In genomic region chr17:59623151-59623550, GRCh38 we compare ENCODE assay signal across 13 cellular contexts. TPM values are rescaled to one million over a fixed set of nuclear protein-coding genes. Genes with fewer than 3 reads are reported as not detected.
A peak's percentile ranks its signal among the peaks of the same experiment; 100 is the strongest.
DNase-seq lines count a peak whose midpoint lies in the region; ATAC-seq and TF ChIP-seq lines count a peak whose summit lies in the region.
"Had no signal": no experiment of that assay in that cellular context is flagged by ENCODE, and none has a peak within 500 bp of the region (broad histone marks: within the 10 kb centered on the region; RNA-seq: fewer than 3 reads in every experiment).

No MANE protein-coding gene starts in this region.

- DNase-seq in activated CD4-positive, alpha-beta T cell treated with anti-CD3 and anti-CD28 coated beads for 36 hours = no peak
- DNase-seq in activated CD4-positive, alpha-beta T cell treated with anti-CD3 and anti-CD28 coated beads, Interleukin-2, amount 50 U/mL, for 48 hours = no peak
- DNase-seq in RKO (ENCODE audit: low spot score) (peak; percentile 16), fibroblast of peridontal ligament (ENCODE audit: extremely low read depth) (peak; percentile 49), lower leg skin (ENCODE audit: low spot score in 2 of 2) (no peak), esophagus muscularis mucosa (ENCODE audit: extremely low spot score) (no peak), HPDE6-E6E7 (ENCODE audit: extremely low spot score) (no peak)
- DNase-seq: activated CD4-positive, CD25-positive, alpha-beta regulatory T cell treated with anti-CD3 and anti-CD28 coated beads, Interleukin-2, amount 50 U/mL, for 72 hours; HCEC 1CT; left cardiac atrium; NCI-H524 treated with DMSO at 0.1 percent for 48 hours; stimulated activated CD4-positive, alpha-beta T cell treated with anti-CD3 and anti-CD28 coated beads, Interleukin-4, amount 100 ng/mL, for 24 hours had no signal

- no peaks in the 10 kb centered on the region for H3K27me3 Mint-ChIP-seq in activated CD4-positive, alpha-beta T cell treated with anti-CD3 and anti-CD28 coated beads for 36 hours

- peaks cover 25% of the 10 kb centered on the region for H3K36me3 Mint-ChIP-seq in activated CD4-positive, alpha-beta T cell treated with anti-CD3 and anti-CD28 coated beads for 36 hours (ENCODE audit: low read depth)

- intact Hi-C loops in activated CD4-positive, alpha-beta T cell treated with anti-CD3 and anti-CD28 coated beads for 36 hours (cut with DNase I, micrococcal nuclease) = no loop called here
- intact Hi-C loops in lower leg skin (cut with DNase I; ENCODE audit: low total_unique reads) (no loop called here), esophagus muscularis mucosa (cut with DNase I) (no loop called here)

- H3K4me3 ChIP-seq in skeletal muscle satellite cell (ENCODE audit: low read length) (peak overlapping the region; percentile 81), lower leg skin (ENCODE audit: low read depth, poor library complexity, severe bottlenecking) (no peak overlapping the region), esophagus muscularis mucosa (no peak overlapping the region)

- peak overlapping the region; percentile 95 for H3K4me2 ChIP-seq in skeletal muscle satellite cell (ENCODE audit: low read length)

- TF ChIP-seq EP300 in esophagus muscularis mucosa (IDR thresholded peaks at IDR 0.05) = no peak

- H3K36me3 ChIP-seq in skeletal muscle satellite cell (ENCODE audit: insufficient read depth, low read length) = peaks cover 5% of the 10 kb centered on the region
- H3K36me3 ChIP-seq in esophagus muscularis mucosa = no peaks in the 10 kb centered on the region

- H3K9me3 ChIP-seq in skeletal muscle satellite cell (replicated peaks; ENCODE audit: low read length) = no peaks in the 10 kb centered on the region
- H3K9me3 ChIP-seq in esophagus muscularis mucosa = no peaks in the 10 kb centered on the region

- H3K4me1 ChIP-seq in skeletal muscle satellite cell (ENCODE audit: control insufficient read depth, insufficient read depth, low read length) (peaks cover 30% of the 10 kb centered on the region), esophagus muscularis mucosa (peaks cover 57 to 77% (median 76%) of the 10 kb centered on the region in 4 donors)

- WGBS in lower leg skin, 2 donors = 55 to 70% methylated on average over 2 of the region's 2 CpGs
- 45% methylated on average over 2 of the region's 2 CpGs for WGBS in esophagus muscularis mucosa

- TF ChIP-seq CTCF in lower leg skin (IDR thresholded peaks at IDR 0.05) (no peak), esophagus muscularis mucosa (IDR thresholded peaks at IDR 0.05) (no peak)

- no peak overlapping the region for H3K27ac Mint-ChIP-seq in activated CD4-positive, alpha-beta T cell treated with anti-CD3 and anti-CD28 coated beads for 36 hours

- CTCF ChIA-PET in activated CD4-positive, alpha-beta T cell treated with anti-CD3 and anti-CD28 coated beads for 36 hours (lab: Charles Lee) = interaction anchor here (1.0 to 1.6 kb wide), 3 partner anchors 13 to 53 kb away, joined by 3 to 6 read pairs (median 5); no protein-coding TSS in a partner anchor

- POLR2A ChIA-PET in activated CD4-positive, alpha-beta T cell treated with anti-CD3 and anti-CD28 coated beads for 36 hours (lab: Charles Lee) = interaction anchor here (0.8 kb wide), 1 partner anchor 23 kb away, joined by 3 read pairs; no protein-coding TSS in a partner anchor

- H3K27me3 ChIP-seq in skeletal muscle satellite cell (ENCODE audit: control insufficient read depth, insufficient read depth, low read length) (no peaks in the 10 kb centered on the region), esophagus muscularis mucosa (no peaks in the 10 kb centered on the region)

- peaks cover 57% of the 10 kb centered on the region for H3K4me1 Mint-ChIP-seq in activated CD4-positive, alpha-beta T cell treated with anti-CD3 and anti-CD28 coated beads for 36 hours

- no peak for ATAC-seq in activated CD4-positive, alpha-beta T cell treated with anti-CD3 and anti-CD28 coated beads for 36 hours
- ATAC-seq: left cardiac atrium had no signal

- H3K9ac ChIP-seq in skeletal muscle satellite cell (ENCODE audit: low read depth, low read length) = peak overlapping the region; percentile 9

- H3K27ac ChIP-seq in esophagus muscularis mucosa (replicated peaks in 1 of 4) = peak overlapping the region in 2 of 4 donors; percentile 17 to 99

- TF ChIP-seq POLR2A in lower leg skin (IDR thresholded peaks at IDR 0.05) = no peak
- TF ChIP-seq POLR2A in esophagus muscularis mucosa (IDR thresholded peaks at IDR 0.05; ENCODE audit: low read depth) = no peak

- no peaks in the 10 kb centered on the region for H3K9me3 Mint-ChIP-seq in activated CD4-positive, alpha-beta T cell treated with anti-CD3 and anti-CD28 coated beads for 36 hours (ENCODE audit: low read depth)

- peak overlapping the region; percentile 54 for H3K4me3 Mint-ChIP-seq in activated CD4-positive, alpha-beta T cell treated with anti-CD3 and anti-CD28 coated beads for 36 hours

RNA-seq across cellular contexts. Expression of gene CLTC, which starts 3.5 kb away (rescaled TPM):
- 100 to 1,000 TPM; 180 to 186 TPM for total RNA-seq in activated CD4-positive, alpha-beta T cell treated with anti-CD3 and anti-CD28 coated beads for 36 hours
- 306 and 376 TPM in 2 replicates for total RNA-seq in skeletal muscle satellite cell (2012; rRNA removed)
- 100 to 1,000 TPM; 109 to 169 (median 140) TPM for total RNA-seq in lower leg skin
- 100 to 1,000 TPM; 206 to 283 (median 252) TPM for total RNA-seq in esophagus muscularis mucosa

RNA-seq across cellular contexts. Expression of gene DHX40, which starts 57.7 kb away (rescaled TPM):
- total RNA-seq in activated CD4-positive, alpha-beta T cell treated with anti-CD3 and anti-CD28 coated beads for 36 hours = 10 to 100 TPM; 22.9 to 24.1 TPM
- 37.1 and 42.1 TPM in 2 replicates for total RNA-seq in skeletal muscle satellite cell (2012; rRNA removed)
- 10 to 100 TPM; 35.1 to 57.3 (median 49.9) TPM for total RNA-seq in lower leg skin
- total RNA-seq in esophagus muscularis mucosa = 10 to 100 TPM; 32.4 to 48.0 (median 44.3) TPM

Comparison
In these comparisons a context has a peak if more than half of its experiments do, and no peak if none do; other contexts are left out.
1. DNase-seq: peak in RKO (single experiment) and fibroblast of peridontal ligament (single experiment); none in activated CD4-positive, alpha-beta T cell treated with anti-CD3 and anti-CD28 coated beads for 36 hours (single experiment), activated CD4-positive, alpha-beta T cell treated with anti-CD3 and anti-CD28 coated beads, Interleukin-2, amount 50 U/mL, for 48 hours (0 of 2), lower leg skin (0 of 2), esophagus muscularis mucosa (single experiment) and HPDE6-E6E7 (single experiment).